ENCODE assay signal across 33 cellular contexts in the genomic region with DNA sequence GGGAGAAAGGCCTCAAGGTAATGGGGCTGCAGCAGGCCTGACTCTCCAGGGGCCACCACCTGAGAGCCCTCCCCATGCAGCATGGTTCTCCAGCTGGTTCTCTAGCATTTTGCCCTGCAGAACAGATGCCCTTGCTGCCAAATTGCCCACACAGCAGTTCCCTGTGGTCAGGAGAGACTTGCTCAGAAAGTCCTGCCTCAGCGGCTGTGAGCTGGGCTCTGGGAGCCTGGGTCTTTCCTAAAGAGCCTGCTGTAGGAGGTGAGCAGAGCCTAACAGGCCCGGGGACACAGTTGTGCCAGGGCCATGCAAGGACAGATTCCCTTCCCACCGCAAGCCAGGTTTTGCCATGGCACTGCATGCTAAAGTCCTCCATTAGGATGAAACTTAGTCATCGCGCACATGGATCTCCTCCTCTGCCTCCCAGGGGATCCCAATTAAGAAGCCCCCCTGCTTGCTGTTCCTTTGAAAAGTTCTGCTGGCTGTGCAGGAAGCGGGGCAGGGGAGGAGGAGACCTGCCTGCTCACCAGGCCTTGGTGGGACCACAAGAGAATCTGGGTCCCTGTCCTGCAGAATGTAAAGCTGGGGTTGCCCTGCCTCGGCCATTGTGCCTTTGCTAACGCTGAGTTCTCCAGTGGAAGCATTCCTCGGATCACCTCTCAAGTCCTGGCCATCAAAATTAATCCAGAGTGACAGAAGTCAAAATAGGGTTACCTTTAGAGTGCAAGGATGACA. TPM values are rescaled to one million over a fixed set of nuclear protein-coding genes. Genes with fewer than 3 reads are reported as not detected.
"Had no signal": no experiment of that assay in that cellular context is flagged by ENCODE, and none has a peak within 500 bp of the region (broad histone marks: within the 10 kb centered on the region; RNA-seq: fewer than 3 reads in every experiment).

No MANE protein-coding gene starts in this region.

- H3K9me3 ChIP-seq: breast epithelium, esophagus muscularis mucosa, heart left ventricle, stomach, thyroid gland, upper lobe of right lung had no signal

- H3K4me1 ChIP-seq: breast epithelium had no signal

- H3K27ac ChIP-seq: breast epithelium, esophagus muscularis mucosa, foreskin keratinocyte, heart left ventricle, stomach, thyroid gland, upper lobe of right lung had no signal

- H3K36me3 Mint-ChIP-seq: immature natural killer cell; natural killer cell treated with Interleukin-12 subunit alpha and Interleukin-12 subunit beta and Interleukin-15 and Interleukin-18, amount 100 ng/mL, for 72 hours; stimulated activated memory B cell treated with anti-CD40 and anti-IgM and Interleukin-4, amounts not matched to agents 10 μg/mL and 1 μg/mL and 100 μg/mL, for 72 hours had no signal

- H3K9me3 Mint-ChIP-seq: activated CD4-positive, alpha-beta memory T cell treated with anti-CD3 and anti-CD28 coated beads, Interleukin-2, amount 10 ng/mL, durations not matched to agents 7 days and 5 days; activated CD4-positive, alpha-beta T cell treated with anti-CD3 and anti-CD28 coated beads, Interleukin-2, amount 10 ng/mL, durations not matched to agents 7 days and 5 days; activated T-helper 1 cell treated with anti-CD3 and anti-CD28 coated beads, Interleukin-12 subunit alpha, Interleukin-12 subunit beta, Interleukin-2, Interleukin-4 antibody, amounts not matched to agents 30 ng/mL and 10 ng/mL and 1 ng/mL, durations not matched to agents 14 hours and 24 hours and 36 hours; dendritic cell treated with granulocyte-macrophage colony-stimulating factor and Interleukin-4, amounts not matched to agents 40 ng/mL and 50 ng/mL, for 4 days; immature natural killer cell; natural killer cell treated with Interleukin-12 subunit alpha and Interleukin-12 subunit beta and Interleukin-15 and Interleukin-18, amount 100 ng/mL, for 72 hours; stimulated activated memory B cell treated with anti-CD40 and anti-IgM and Interleukin-4, amounts not matched to agents 10 μg/mL and 1 μg/mL and 100 μg/mL, for 72 hours had no signal

- H3K27me3 ChIP-seq: breast epithelium, esophagus muscularis mucosa, foreskin keratinocyte, heart left ventricle, stomach, thyroid gland, upper lobe of right lung had no signal

- H3K4me1 Mint-ChIP-seq: activated CD4-positive, alpha-beta memory T cell treated with anti-CD3 and anti-CD28 coated beads, Interleukin-2, amount 10 ng/mL, durations not matched to agents 7 days and 5 days had no signal

- H3K27ac Mint-ChIP-seq: activated CD4-positive, alpha-beta memory T cell treated with anti-CD3 and anti-CD28 coated beads, Interleukin-2, amount 10 ng/mL, durations not matched to agents 7 days and 5 days; activated CD4-positive, alpha-beta T cell treated with anti-CD3 and anti-CD28 coated beads, Interleukin-2, amount 10 ng/mL, durations not matched to agents 7 days and 5 days; activated T-helper 1 cell treated with anti-CD3 and anti-CD28 coated beads, Interleukin-12 subunit alpha, Interleukin-12 subunit beta, Interleukin-2, Interleukin-4 antibody, amounts not matched to agents 30 ng/mL and 10 ng/mL and 1 ng/mL, durations not matched to agents 14 hours and 24 hours and 36 hours; dendritic cell treated with granulocyte-macrophage colony-stimulating factor and Interleukin-4, amounts not matched to agents 40 ng/mL and 50 ng/mL, for 4 days; immature natural killer cell; natural killer cell treated with Interleukin-12 subunit alpha and Interleukin-12 subunit beta and Interleukin-15 and Interleukin-18, amount 100 ng/mL, for 72 hours; stimulated activated memory B cell treated with anti-CD40 and anti-IgM and Interleukin-4, amounts not matched to agents 10 μg/mL and 1 μg/mL and 100 μg/mL, for 72 hours had no signal

- H3K27me3 Mint-ChIP-seq: activated CD4-positive, alpha-beta memory T cell treated with anti-CD3 and anti-CD28 coated beads, Interleukin-2, amount 10 ng/mL, durations not matched to agents 7 days and 5 days; activated CD4-positive, alpha-beta T cell treated with anti-CD3 and anti-CD28 coated beads, Interleukin-2, amount 10 ng/mL, durations not matched to agents 7 days and 5 days; dendritic cell treated with granulocyte-macrophage colony-stimulating factor and Interleukin-4, amounts not matched to agents 40 ng/mL and 50 ng/mL, for 4 days; stimulated activated memory B cell treated with anti-CD40 and anti-IgM and Interleukin-4, amounts not matched to agents 10 μg/mL and 1 μg/mL and 100 μg/mL, for 72 hours had no signal

- H3K4me3 Mint-ChIP-seq: activated CD4-positive, alpha-beta memory T cell treated with anti-CD3 and anti-CD28 coated beads, Interleukin-2, amount 10 ng/mL, durations not matched to agents 7 days and 5 days; activated CD4-positive, alpha-beta T cell treated with anti-CD3 and anti-CD28 coated beads, Interleukin-2, amount 10 ng/mL, durations not matched to agents 7 days and 5 days; activated T-helper 1 cell treated with anti-CD3 and anti-CD28 coated beads, Interleukin-12 subunit alpha, Interleukin-12 subunit beta, Interleukin-2, Interleukin-4 antibody, amounts not matched to agents 30 ng/mL and 10 ng/mL and 1 ng/mL, durations not matched to agents 14 hours and 24 hours and 36 hours; dendritic cell treated with granulocyte-macrophage colony-stimulating factor and Interleukin-4, amounts not matched to agents 40 ng/mL and 50 ng/mL, for 4 days; immature natural killer cell; natural killer cell treated with Interleukin-12 subunit alpha and Interleukin-12 subunit beta and Interleukin-15 and Interleukin-18, amount 100 ng/mL, for 72 hours; stimulated activated memory B cell treated with anti-CD40 and anti-IgM and Interleukin-4, amounts not matched to agents 10 μg/mL and 1 μg/mL and 100 μg/mL, for 72 hours had no signal

- ATAC-seq: foreskin keratinocyte; heart left ventricle; left colon; natural killer cell treated with Interleukin-12 subunit alpha and Interleukin-12 subunit beta and Interleukin-15 and Interleukin-18, amount 100 ng/mL, for 72 hours; sciatic nerve; stimulated activated memory B cell treated with anti-CD40 and anti-IgM and Interleukin-4, amounts not matched to agents 10 μg/mL and 1 μg/mL and 100 μg/mL, for 72 hours; upper lobe of right lung had no signal

- H3K4me3 ChIP-seq: breast epithelium, esophagus muscularis mucosa, heart left ventricle, stomach, thyroid gland, upper lobe of right lung had no signal

- DNase-seq: activated CD4-positive, alpha-beta memory T cell treated with anti-CD3 and anti-CD28 coated beads, Interleukin-2, amount 10 ng/mL, durations not matched to agents 7 days and 5 days; activated CD4-positive, alpha-beta T cell treated with anti-CD3 and anti-CD28 coated beads, Interleukin-2, amount 10 ng/mL, durations not matched to agents 7 days and 5 days; activated CD4-positive, CD25-positive, alpha-beta regulatory T cell treated with anti-CD3 and anti-CD28 coated beads, Interleukin-2, amount 50 U/mL, for 72 hours; activated gamma-delta T cell treated with Interleukin-2 at 50 U/mL for 16 hours; activated naive CD4-positive, alpha-beta T cell treated with anti-CD3 and anti-CD28 coated beads, Interleukin-2, amount 50 U/mL, for 16 hours; activated T-cell treated with anti-CD3 and anti-CD28 coated beads, Interleukin-2, amount 50 U/mL, for 1 hour; amniotic stem cell; central memory CD4-positive, alpha-beta T cell; foreskin keratinocyte; heart left ventricle; hypothalamus; immature natural killer cell; kidney; left colon; midbrain; small intestine; stimulated activated CD4-positive, alpha-beta T cell treated with anti-CD3 and anti-CD28 coated beads, Interleukin-1b, Interleukin-23, amount 100 ng/mL, for 48 hours; stimulated activated CD4-positive, alpha-beta T cell treated with anti-CD3 and anti-CD28 coated beads, Interleukin-4, amount 100 ng/mL, for 4 hours; stimulated activated CD8-positive, alpha-beta memory T cell treated with anti-CD3 and anti-CD28 coated beads, Interleukin-4, amount 100 ng/mL, for 48 hours; stomach; T-helper 2 cell; thyroid gland; upper lobe of right lung had no signal

- H3K36me3 ChIP-seq: breast epithelium, esophagus muscularis mucosa, heart left ventricle, stomach, thyroid gland, upper lobe of right lung had no signal

RNA-seq across cellular contexts. Expression of gene TEX35, which starts 21.4 kb away (rescaled TPM):
- total RNA-seq: activated CD4-positive, alpha-beta memory T cell treated with anti-CD3 and anti-CD28 coated beads, Interleukin-2, amount 10 ng/mL, durations not matched to agents 7 days and 5 days; activated CD4-positive, alpha-beta T cell treated with anti-CD3 and anti-CD28 coated beads, Interleukin-2, amount 10 ng/mL, durations not matched to agents 7 days and 5 days; activated T-helper 1 cell treated with anti-CD3 and anti-CD28 coated beads, Interleukin-12 subunit alpha, Interleukin-12 subunit beta, Interleukin-2, Interleukin-4 antibody, amounts not matched to agents 30 ng/mL and 10 ng/mL and 1 ng/mL, durations not matched to agents 14 hours and 24 hours and 36 hours; breast epithelium; esophagus muscularis mucosa; foreskin keratinocyte; heart left ventricle; kidney; left colon; liver; natural killer cell treated with Interleukin-12 subunit alpha and Interleukin-12 subunit beta and Interleukin-15 and Interleukin-18, amount 100 ng/mL, for 72 hours; osteoblast; posterior vena cava; sciatic nerve; stomach; thyroid gland; upper lobe of right lung had no signal
- polyA plus RNA-seq: foreskin keratinocyte, heart left ventricle, immature natural killer cell, liver had no signal

RNA-seq across cellular contexts. Expression of gene CLEC20A, which starts 37.5 kb away (rescaled TPM):
- total RNA-seq: activated CD4-positive, alpha-beta memory T cell treated with anti-CD3 and anti-CD28 coated beads, Interleukin-2, amount 10 ng/mL, durations not matched to agents 7 days and 5 days; activated CD4-positive, alpha-beta T cell treated with anti-CD3 and anti-CD28 coated beads, Interleukin-2, amount 10 ng/mL, durations not matched to agents 7 days and 5 days; activated T-helper 1 cell treated with anti-CD3 and anti-CD28 coated beads, Interleukin-12 subunit alpha, Interleukin-12 subunit beta, Interleukin-2, Interleukin-4 antibody, amounts not matched to agents 30 ng/mL and 10 ng/mL and 1 ng/mL, durations not matched to agents 14 hours and 24 hours and 36 hours; breast epithelium; esophagus muscularis mucosa; foreskin keratinocyte; left colon; natural killer cell treated with Interleukin-12 subunit alpha and Interleukin-12 subunit beta and Interleukin-15 and Interleukin-18, amount 100 ng/mL, for 72 hours; posterior vena cava; stomach; thyroid gland; upper lobe of right lung had no signal
- polyA plus RNA-seq: foreskin keratinocyte, heart left ventricle, liver had no signal
